ENCODE assay signal across 1 cellular context in the genomic region with DNA sequence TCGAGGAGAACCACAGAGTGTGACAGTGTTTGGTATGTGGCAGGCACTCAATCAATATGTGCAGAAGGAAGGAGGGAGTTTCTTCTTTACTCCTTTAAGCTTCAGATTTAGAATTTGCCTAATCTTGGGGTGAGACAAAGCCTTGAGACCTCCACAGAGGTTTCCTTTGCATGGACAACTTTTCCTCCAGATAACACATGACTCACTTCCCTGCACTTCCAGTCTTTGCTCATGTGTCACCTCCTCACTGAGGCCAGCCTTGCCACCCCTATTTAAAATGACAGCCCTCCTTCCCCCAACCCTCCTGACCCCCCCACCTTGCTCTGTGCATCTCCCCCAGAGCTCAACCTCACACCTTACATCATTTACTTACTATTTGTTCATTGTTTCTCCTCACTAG.
TF ChIP-seq lines count a peak whose summit lies in the region.

No MANE protein-coding gene starts in this region.

TF ChIP-seq in GM12878, 131 proteins besides CTCF, POLR2A, EP300 and RAD21:
- no peak for TF ChIP-seq NR2F1 (conservative IDR thresholded peaks at IDR 0.05)
- no peak for TF ChIP-seq CHD1 (IDR thresholded peaks at IDR 0.05; ENCODE audit: low read depth, low read length)
- no peak for TF ChIP-seq IKZF1 (conservative IDR thresholded peaks at IDR 0.05)
- no peak for TF ChIP-seq PKNOX1 (IDR thresholded peaks at IDR 0.05)
- TF ChIP-seq SRF (IDR thresholded peaks at IDR 0.05; ENCODE audit: low read depth in 2 of 2, low read length in 2 of 2): no peak
- TF ChIP-seq JUNB (IDR thresholded peaks at IDR 0.05): no peak
- no peak for TF ChIP-seq TCF3 (IDR thresholded peaks at IDR 0.05; ENCODE audit: borderline replicate concordance, insufficient read depth, low read depth, low read length)
- TF ChIP-seq, protein P1, sequence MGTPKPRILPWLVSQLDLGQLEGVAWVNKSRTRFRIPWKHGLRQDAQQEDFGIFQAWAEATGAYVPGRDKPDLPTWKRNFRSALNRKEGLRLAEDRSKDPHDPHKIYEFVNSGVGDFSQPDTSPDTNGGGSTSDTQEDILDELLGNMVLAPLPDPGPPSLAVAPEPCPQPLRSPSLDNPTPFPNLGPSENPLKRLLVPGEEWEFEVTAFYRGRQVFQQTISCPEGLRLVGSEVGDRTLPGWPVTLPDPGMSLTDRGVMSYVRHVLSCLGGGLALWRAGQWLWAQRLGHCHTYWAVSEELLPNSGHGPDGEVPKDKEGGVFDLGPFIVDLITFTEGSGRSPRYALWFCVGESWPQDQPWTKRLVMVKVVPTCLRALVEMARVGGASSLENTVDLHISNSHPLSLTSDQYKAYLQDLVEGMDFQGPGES (IDR thresholded peaks at IDR 0.05): no peak
